Comparison of ENCODE assay signal across 16 cellular contexts in the genomic region with DNA sequence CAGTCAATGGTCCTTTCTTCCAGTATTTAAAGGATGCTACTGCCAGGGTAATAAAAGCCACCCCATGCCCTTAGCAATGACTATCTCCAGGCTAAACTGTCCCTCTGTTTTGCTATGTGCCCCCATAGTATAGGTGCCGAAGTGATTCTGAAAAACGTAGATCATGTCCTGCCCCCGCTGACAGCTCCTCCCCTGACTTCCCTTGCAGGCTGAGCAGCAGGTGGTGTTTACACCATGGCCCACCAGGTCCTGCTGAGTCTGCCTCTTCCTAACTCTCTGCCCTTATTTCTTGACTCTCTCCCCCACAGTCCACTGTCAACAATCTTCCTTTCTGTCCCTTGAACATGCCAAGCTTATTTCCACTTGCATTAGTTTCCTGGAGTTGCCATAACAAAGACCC.
DNase-seq lines count a peak whose midpoint lies in the region; ATAC-seq and TF ChIP-seq lines count a peak whose summit lies in the region.
"Had no signal": no experiment of that assay in that cellular context is flagged by ENCODE, and none has a peak within 500 bp of the region (broad histone marks: within the 10 kb centered on the region; RNA-seq: fewer than 3 reads in every experiment).

No MANE protein-coding gene starts in this region.

- peak overlapping the region; percentile 54 for H3K4me3 ChIP-seq in neural cell (ENCODE audit: low read length)
- H3K4me3 ChIP-seq: GM23248 had no signal

- H3K27ac Mint-ChIP-seq in T-helper 17 cell, result peak overlapping the region; percentile 0
- H3K27ac Mint-ChIP-seq: CD8-positive, alpha-beta T cell had no signal

- no peaks in the 10 kb centered on the region for H3K36me3 Mint-ChIP-seq in T-helper 17 cell (ENCODE audit: low read depth)
- H3K36me3 Mint-ChIP-seq: CD14-positive monocyte; CD8-positive, alpha-beta T cell had no signal

- H3K9ac ChIP-seq in neural cell (ENCODE audit: low read length), result peak overlapping the region; percentile 64
- H3K9ac ChIP-seq: GM23248 had no signal

- no peaks in the 10 kb centered on the region for H3K27me3 ChIP-seq in neural cell (ENCODE audit: insufficient read depth, low read depth, low read length)

- H3K9me3 ChIP-seq in T-helper 17 cell (ENCODE audit: control insufficient read depth, low read length, poor library complexity, severe bottlenecking), result no peaks in the 10 kb centered on the region
- no peaks in the 10 kb centered on the region for H3K9me3 ChIP-seq in neural cell (ENCODE audit: low read length)

- peaks cover 8% of the 10 kb centered on the region for H3K4me1 Mint-ChIP-seq in T-helper 17 cell

- H3K27ac ChIP-seq in neural cell (ENCODE audit: low read length), result peak overlapping the region; percentile 94
- H3K27ac ChIP-seq: 22Rv1, GM23248, HL-60 had no signal

- TF ChIP-seq CTCF in neural cell (IDR thresholded peaks at IDR 0.05; ENCODE audit: poor library complexity, severe bottlenecking), result no peak

- DNase-seq in DMS 273 (lab: John Stamatoyannopoulos, UW; ENCODE audit: unreplicated experiment), result peak; percentile 8
- no peak for DNase-seq in DMS 273 treated with DMSO at 0.1 percent for 48 hours (lab: John Stamatoyannopoulos, UW)
- no peak for DNase-seq in T-helper 17 cell
- DNase-seq in left cardiac atrium, result no peak
- DNase-seq in stimulated activated CD4-positive, alpha-beta T cell treated with anti-CD3 and anti-CD28 coated beads, Interleukin-1b, Interleukin-23, amount 100 ng/mL, for 48 hours, result no peak
- DNase-seq in medulla oblongata (ENCODE audit: extremely low spot score), result no peak
- DNase-seq: CD8-positive, alpha-beta T cell; COR-L47; DMS53; GM23248 had no signal

- no peak for TF ChIP-seq RAD21 in neural cell (conservative IDR thresholded peaks at IDR 0.05)

- H3K9me2 ChIP-seq in neural cell (ENCODE audit: insufficient read depth, low read length), result no peaks in the 10 kb centered on the region

- TF ChIP-seq EP300 in neural cell (conservative IDR thresholded peaks at IDR 0.05; ENCODE audit: poor library complexity, severe bottlenecking), result no peak

- peak overlapping the region; percentile 29 for H2AFZ ChIP-seq in neural cell (ENCODE audit: low read depth, low read length)
- H2AFZ ChIP-seq: GM23248 had no signal

- ATAC-seq in T-helper 17 cell (no peak), left cardiac atrium (no peak), HG03095 (IDR thresholded peaks at IDR 0.05; ENCODE audit: unreplicated experiment) (no peak)
- ATAC-seq: CD8-positive, alpha-beta T cell; HCT116 had no signal

- intact Hi-C loops in left cardiac atrium (cut with DNase I), result no loop called here

- H3K4me3 Mint-ChIP-seq in T-helper 17 cell, result no peak overlapping the region
- H3K4me3 Mint-ChIP-seq: CD14-positive monocyte; CD8-positive, alpha-beta T cell had no signal

- H3K27me3 Mint-ChIP-seq in T-helper 17 cell, result peaks cover 22% of the 10 kb centered on the region

- H3F3A ChIP-seq in neural cell (ENCODE audit: insufficient read depth, low read length, poor library complexity, severe bottlenecking), result peaks cover 13% of the 10 kb centered on the region

- H4K20me1 ChIP-seq in neural cell (ENCODE audit: insufficient read depth), result no peaks in the 10 kb centered on the region

- no peaks in the 10 kb centered on the region for H3K79me2 ChIP-seq in neural cell (replicated peaks; ENCODE audit: insufficient read depth, low read length)

- no peaks in the 10 kb centered on the region for H3K36me3 ChIP-seq in neural cell (ENCODE audit: insufficient read depth, low read length)

- peak overlapping the region; percentile 76 for H3K4me2 ChIP-seq in neural cell (ENCODE audit: low read length)

TF ChIP-seq in neural cell, 6 proteins besides CTCF, POLR2A, EP300 and RAD21:
- no peak for TF ChIP-seq MXI1 (conservative IDR thresholded peaks at IDR 0.05; ENCODE audit: poor library complexity, severe bottlenecking)
- no peak for TF ChIP-seq POLR2AphosphoS5 (IDR thresholded peaks at IDR 0.05)
- TF ChIP-seq SMC3 (conservative IDR thresholded peaks at IDR 0.05; ENCODE audit: poor library complexity), result no peak
- no peak for TF ChIP-seq TAF1 (IDR thresholded peaks at IDR 0.05; ENCODE audit: low read depth)
TF ChIP-seq in neural cell: peak in this region for 0.
